ENCODE assay signal across 1 cellular context in the genomic region with DNA sequence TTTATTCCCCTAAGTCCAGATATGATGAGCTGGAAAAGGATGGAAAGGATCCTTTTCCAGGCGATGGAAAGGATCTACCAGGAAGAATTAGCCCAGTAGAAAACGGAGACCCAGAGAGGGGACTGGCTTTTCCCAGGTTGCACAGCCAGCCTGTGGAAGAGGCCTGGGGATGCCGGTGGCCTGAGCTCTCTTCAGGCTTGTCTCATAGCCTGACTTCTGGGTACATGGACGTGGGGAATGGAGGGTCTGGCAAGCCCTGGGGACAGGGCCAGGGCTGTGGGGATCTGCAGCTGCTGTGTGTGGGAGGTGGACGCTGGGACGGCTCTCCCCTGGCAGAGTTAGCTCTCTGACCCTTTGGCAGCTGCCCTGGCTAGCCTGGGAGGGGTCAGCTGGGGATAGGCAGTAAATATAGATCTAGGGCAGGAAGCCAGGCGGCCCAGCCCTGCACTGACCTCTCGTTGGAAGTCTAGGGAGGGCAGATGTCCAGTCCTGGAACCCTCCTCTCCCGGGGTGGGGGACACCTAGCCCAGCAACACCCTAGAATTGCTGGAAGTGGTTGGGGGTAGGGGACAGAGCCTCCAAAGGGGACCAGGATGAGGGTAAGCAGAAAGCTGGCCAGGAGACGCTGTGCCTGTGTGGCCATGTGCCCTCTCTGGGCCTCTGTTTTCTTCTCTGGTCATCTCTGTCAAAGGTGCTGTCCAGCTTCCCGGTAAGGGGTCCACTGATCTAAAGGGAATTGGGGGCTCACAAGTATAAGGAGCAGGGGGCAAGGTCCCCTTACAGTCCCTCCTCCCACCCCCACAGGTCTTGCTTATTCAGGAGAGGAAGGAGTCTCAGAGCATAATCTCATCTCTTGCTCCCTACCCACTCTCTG.
TF ChIP-seq lines count a peak whose summit lies in the region.

No MANE protein-coding gene starts in this region.

TF ChIP-seq in GM23338, 12 proteins besides CTCF, POLR2A, EP300 and RAD21 (continued from another document):
- TF ChIP-seq ZNF462 (CRISPR knock-in tag; IDR thresholded peaks at IDR 0.05) (no peak), JUNB (IDR thresholded peaks at IDR 0.05; ENCODE audit: unreplicated experiment) (no peak), STAT1 (IDR thresholded peaks at IDR 0.05; ENCODE audit: unreplicated experiment) (no peak), ZNF114 (CRISPR knock-in tag; IDR thresholded peaks at IDR 0.05) (no peak)
TF ChIP-seq in GM23338: peak in this region for 0.
